ENCODE assay signal across 10 cellular contexts in the genomic region with DNA sequence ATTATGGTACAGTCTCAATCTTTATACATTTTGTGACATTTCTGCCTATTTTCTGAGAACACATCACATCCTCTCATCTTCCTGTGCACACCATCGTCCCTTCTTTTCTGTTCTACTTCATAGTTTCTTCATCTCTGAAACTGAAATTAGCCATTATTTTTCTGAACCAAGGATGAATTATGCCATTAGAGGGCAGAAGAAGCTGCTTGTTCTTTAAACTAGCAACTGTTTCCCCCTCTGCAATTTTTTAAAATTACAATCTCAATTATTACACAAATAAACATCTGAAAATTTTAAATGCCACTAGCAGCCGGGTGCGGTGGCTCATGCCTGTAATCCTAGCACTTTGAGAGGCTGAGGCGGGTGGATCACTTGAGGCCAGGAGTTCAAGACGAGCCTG. TPM values are rescaled to one million over a fixed set of nuclear protein-coding genes. Genes with fewer than 3 reads are reported as not detected.
DNase-seq lines count a peak whose midpoint lies in the region; ATAC-seq, FAIRE-seq and TF ChIP-seq lines count a peak whose summit lies in the region.
"Had no signal": no experiment of that assay in that cellular context is flagged by ENCODE, and none has a peak within 500 bp of the region (broad histone marks: within the 10 kb centered on the region; RNA-seq: fewer than 3 reads in every experiment).

No MANE protein-coding gene starts in this region.

- H3K9ac ChIP-seq in GM23248 = peak overlapping the region; percentile 3; the same call in 1 of the 2 replicates
- H3K9ac ChIP-seq in adipocyte (ENCODE audit: low read length) = no peak overlapping the region
- no peak overlapping the region for H3K9ac ChIP-seq in keratinocyte (ENCODE audit: control insufficient read depth, extremely low read depth, insufficient read depth, low read length)

- H2AFZ ChIP-seq in GM23248 (peak overlapping the region; percentile 76), keratinocyte (ENCODE audit: control insufficient read depth, low read length) (peak overlapping the region; percentile 30)

- intact Hi-C loops in aorta (cut with DNase I) = loop anchor here (5.0 kb wide), 2 partner anchors 107 to 197 kb away; no protein-coding TSS in a partner anchor

- H4K20me1 ChIP-seq in GM23248 (ENCODE audit: insufficient read depth) (no peaks in the 10 kb centered on the region), keratinocyte (ENCODE audit: control insufficient read depth, extremely low read depth, insufficient read depth, low read length) (no peaks in the 10 kb centered on the region)

- dilution Hi-C loops in keratinocyte (cut with MboI; ENCODE audit: extremely low pct_ligation_motif_present, low sequenced_read_pairs) = no loop called here

- H3K36me3 ChIP-seq in GM23248 (ENCODE audit: low read depth) (no peaks in the 10 kb centered on the region), adipocyte (ENCODE audit: control insufficient read depth, insufficient read depth, low read length, severe bottlenecking) (no peaks in the 10 kb centered on the region), keratinocyte (ENCODE audit: control insufficient read depth in 2 of 2, extremely low read depth in 1 of 2, insufficient read depth in 2 of 2, low read length in 2 of 2) (no peaks in the 10 kb centered on the region), aorta (ENCODE audit: control insufficient read depth in 1 of 2, insufficient read depth in 2 of 2, low read length in 1 of 2) (no peaks in the 10 kb centered on the region)

- H3K27ac ChIP-seq in GM23248 = no peak overlapping the region
- no peak overlapping the region for H3K27ac ChIP-seq in keratinocyte (ENCODE audit: control insufficient read depth, insufficient read depth, low read length)
- no peak overlapping the region for H3K27ac ChIP-seq in aorta (ENCODE audit: low read depth in 1 of 2, low read length in 2 of 2)

- no peaks in the 10 kb centered on the region for H3K9me3 ChIP-seq in GM23248 (ENCODE audit: low read depth)
- H3K9me3 ChIP-seq in adipocyte (ENCODE audit: control insufficient read depth, low read length) = no peaks in the 10 kb centered on the region
- H3K9me3 ChIP-seq in keratinocyte (ENCODE audit: control insufficient read depth, low read depth, low read length) = no peaks in the 10 kb centered on the region
- no peaks in the 10 kb centered on the region for H3K9me3 ChIP-seq in aorta (ENCODE audit: control insufficient read depth, low read length)

- H3K4me2 ChIP-seq in GM23248 (ENCODE audit: unreplicated experiment) (no peak overlapping the region), keratinocyte (ENCODE audit: control insufficient read depth, extremely low read depth, insufficient read depth, low read depth, low read length) (no peak overlapping the region)

- H3K4me1 ChIP-seq in GM23248 (ENCODE audit: insufficient read depth) = peaks cover 12% of the 10 kb centered on the region; the same call in 1 of the 2 replicates
- H3K4me1 ChIP-seq in adipocyte (ENCODE audit: control insufficient read depth, insufficient read depth, low read length) = peaks cover 4% of the 10 kb centered on the region
- peaks cover 6% of the 10 kb centered on the region for H3K4me1 ChIP-seq in keratinocyte (ENCODE audit: control insufficient read depth, extremely low read depth, insufficient read depth, low read length)
- H3K4me1 ChIP-seq in aorta (ENCODE audit: control insufficient read depth in 1 of 2, insufficient read depth in 2 of 2, low read length in 2 of 2) = no peaks in the 10 kb centered on the region

- FAIRE-seq in A204.1 (lab: Jason Lieb, UNC) (peak; percentile 96), keratinocyte (lab: Jason Lieb, UNC) (no peak)
- FAIRE-seq: RCC 7860 had no signal

- no peaks in the 10 kb centered on the region for H3K79me2 ChIP-seq in GM23248 (ENCODE audit: insufficient read depth)
- H3K79me2 ChIP-seq in keratinocyte (ENCODE audit: control insufficient read depth, insufficient read depth, low read length) = no peaks in the 10 kb centered on the region

- TF ChIP-seq CTCF in keratinocyte (optimal IDR thresholded peaks at IDR 0.05 in 1 of 3, IDR thresholded peaks at IDR 0.05 in 1 of 3, conservative IDR thresholded peaks at IDR 0.05 in 1 of 3; ENCODE audit: extremely low read depth in 1 of 3, insufficient read depth in 2 of 3, low read length in 3 of 3) = peak in 2 of 3 experiments; percentile 9 to 27

- 16 to 17% methylated on average over 5 of the region's 5 CpGs for WGBS in GM23248 (ENCODE audit: low coverage in 1 of 2, low lambda C conversion rate in 2 of 2, missing lambda C conversion rate in 2 of 2), 2 experiments
- WGBS in aorta, 2 donors = 30% methylated on average over 5 of the region's 5 CpGs

- 0 out of 2 replicates have a peak, but pooled peaks cover 2% of the 10 kb centered on the region for H3F3A ChIP-seq in GM23248 (ENCODE audit: insufficient read depth)

- peak; percentile 67 for DNase-seq in GM23248
- peak; percentile 83 for DNase-seq in adipocyte (ENCODE audit: low read depth)
- DNase-seq in keratinocyte (ENCODE audit: low read depth, low spot score) = no peak
- DNase-seq in aorta = no peak
- no peak for DNase-seq in activated naive CD4-positive, alpha-beta T cell treated with Interleukin-2 at 50 U/mL for 16 hours
- DNase-seq in mucosa of gallbladder (ENCODE audit: low spot score) = no peak
- DNase-seq: Calu3 had no signal

- no peaks in the 10 kb centered on the region for H3K9me2 ChIP-seq in GM23248 (ENCODE audit: insufficient read depth)

- ATAC-seq in aorta (ENCODE audit: low FRiP score) = no peak
- ATAC-seq in HG02938 (IDR thresholded peaks at IDR 0.05; ENCODE audit: unreplicated experiment) = no peak

- no peak overlapping the region for H3K4me3 ChIP-seq in GM23248
- H3K4me3 ChIP-seq in adipocyte (ENCODE audit: low read length) = no peak overlapping the region
- H3K4me3 ChIP-seq in keratinocyte (ENCODE audit: control insufficient read depth in 2 of 3, extremely low read depth in 1 of 3, insufficient read depth in 2 of 3, low read depth in 1 of 3, low read length in 3 of 3) = no peak overlapping the region
- no peak overlapping the region for H3K4me3 ChIP-seq in aorta (ENCODE audit: low read length in 2 of 2)

- H3K27me3 ChIP-seq in GM23248 (replicated peaks; ENCODE audit: insufficient read depth) (no peaks in the 10 kb centered on the region), adipocyte (replicated peaks; ENCODE audit: control insufficient read depth, insufficient read depth, low read length) (no peaks in the 10 kb centered on the region), keratinocyte (ENCODE audit: control insufficient read depth, extremely low read depth, insufficient read depth, low read length) (no peaks in the 10 kb centered on the region), aorta (ENCODE audit: control insufficient read depth in 1 of 2, insufficient read depth in 2 of 2, low read length in 1 of 2) (no peaks in the 10 kb centered on the region)

- in situ Hi-C loops in GM23248 (cut with MboI) = loop anchor here (10.0 kb wide), 1 partner anchor 204 kb away; no protein-coding TSS in a partner anchor

- no peaks in the 10 kb centered on the region for H3K9me1 ChIP-seq in keratinocyte (ENCODE audit: control insufficient read depth, extremely low read depth, insufficient read depth, low read length)

RNA-seq across cellular contexts. Expression of a gene that starts 41.3 kb away (rescaled TPM):
- 15.8 and 17.3 TPM in 2 replicates for total RNA-seq in GM23248 (2014; rRNA removed; shearing (Covaris generic))
- polyA plus RNA-seq in GM23248 (2016; fragmentation: Nextera tagmentation; extraction: Ambion mirVana) = 13.8 TPM in 2 replicates
- polyA plus RNA-seq in keratinocyte = 20.0 to 32.1 TPM (median 21.3 TPM) in 3 replicates
- polyA plus RNA-seq in keratinocyte (2011; ENCODE audit: low read depth) = 156 TPM
- polyA plus RNA-seq in keratinocyte (2011; cell fraction: cytosol; rRNA removed) = 7.8 and 16.3 TPM in 2 replicates
- polyA plus RNA-seq in keratinocyte (2011; cell fraction: nucleus; rRNA removed) = 41.0 and 54.0 TPM in 2 replicates
- polyA plus RNA-seq in keratinocyte (2012; ENCODE audit: low replicate concordance) = 21.7 and 47.4 TPM in 2 replicates
- 12.2 to 40.8 TPM (median 25.1 TPM) in 3 replicates for polyA minus RNA-seq in keratinocyte
- polyA minus RNA-seq in keratinocyte (2011; cell fraction: cytosol; rRNA and poly(A)+ RNA removed) = 14.6 TPM
- polyA minus RNA-seq in keratinocyte (2011; cell fraction: nucleus; rRNA and poly(A)+ RNA removed) = 34.0 and 75.0 TPM in 2 replicates
- 10 to 100 TPM; 62.9 to 65.8 TPM for total RNA-seq in aorta
- polyA plus RNA-seq in aorta = 10 to 100 TPM; 11.9 to 45.2 TPM
- total RNA-seq in mucosa of gallbladder = 39.1 TPM

Comparison
In these comparisons a context has a peak if more than half of its experiments do, and no peak if none do; other contexts are left out.
1. DNase-seq: peak in GM23248 (single experiment) and adipocyte (single experiment); none in keratinocyte (single experiment), aorta (0 of 2), activated naive CD4-positive, alpha-beta T cell treated with Interleukin-2 at 50 U/mL for 16 hours (single experiment) and mucosa of gallbladder (single experiment).